In genomic region chr19:52221031-52221430, GRCh38 we compare ENCODE assay signal across 24 cellular contexts.
"Had no signal": no experiment of that assay in that cellular context is flagged by ENCODE, and none has a peak within 500 bp of the region (broad histone marks: within the 10 kb centered on the region; RNA-seq: fewer than 3 reads in every experiment).

No MANE protein-coding gene starts in this region.

- H3K9me3 Mint-ChIP-seq: activated B cell treated with CpG ODN at 0.5 μM for 24 hours; activated naive CD4-positive, alpha-beta T cell treated with anti-CD3 and anti-CD28 coated beads for 36 hours; activated T-cell treated with anti-CD3 and anti-CD28 coated beads, Interleukin-2, amount 50 U/mL, for 4 hours; brain; T-helper 1 cell treated with Interleukin-12 subunit alpha and Interleukin-12 subunit beta and Interleukin-4 antibody, amounts not matched to agents 30 μg/mL and 1 μg/mL, for 36 hours had no signal

- H3K9me3 ChIP-seq: Peyer's patch had no signal

- H3K4me1 Mint-ChIP-seq: brain had no signal

- H3K27ac Mint-ChIP-seq: activated B cell treated with CpG ODN at 0.5 μM for 24 hours; activated CD8-positive, alpha-beta T cell treated with anti-CD3 and anti-CD28 coated beads, Interleukin-2, amount 10 ng/mL, durations not matched to agents 7 days and 5 days; activated naive CD4-positive, alpha-beta T cell treated with anti-CD3 and anti-CD28 coated beads for 36 hours; activated naive CD8-positive, alpha-beta T cell; T-helper 1 cell treated with Interleukin-12 subunit alpha and Interleukin-12 subunit beta and Interleukin-4 antibody, amounts not matched to agents 30 μg/mL and 1 μg/mL, for 36 hours had no signal

- DNase-seq: activated B cell treated with CpG ODN at 0.5 μM for 24 hours; activated CD4-positive, alpha-beta T cell treated with anti-CD3 and anti-CD28 coated beads for 1 hour; activated CD4-positive, alpha-beta T cell treated with anti-CD3 and anti-CD28 coated beads, Interleukin-2, amount 50 U/mL, for 1 hour; activated CD8-positive, alpha-beta memory T cell treated with anti-CD3 and anti-CD28 coated beads, Interleukin-2, amount 50 U/mL, for 48 hours; activated CD8-positive, alpha-beta T cell treated with anti-CD3 and anti-CD28 coated beads, Interleukin-2, amount 10 ng/mL, durations not matched to agents 7 days and 5 days; activated gamma-delta T cell; activated naive CD4-positive, alpha-beta T cell treated with anti-CD3 and anti-CD28 coated beads for 36 hours; activated T-cell treated with anti-CD3 and anti-CD28 coated beads, Interleukin-2, amount 50 U/mL, for 4 hours; amygdala; KG1; NCI-H1048; NCI-H146; NCI-H187 treated with DMSO at 0.1 percent for 48 hours; NCI-H2081 treated with DMSO at 0.1 percent for 48 hours; NCI-H446; NCI-H524; Peyer's patch; SHP77 treated with DMSO at 0.1 percent for 48 hours; T1000 had no signal

- H3K4me3 ChIP-seq: Peyer's patch had no signal

- H3K4me1 ChIP-seq: Peyer's patch had no signal

- H3K27me3 Mint-ChIP-seq: activated B cell treated with CpG ODN at 0.5 μM for 24 hours; activated naive CD8-positive, alpha-beta T cell; brain had no signal

- H3K27me3 ChIP-seq: Peyer's patch had no signal

- H3K4me3 Mint-ChIP-seq: activated B cell treated with CpG ODN at 0.5 μM for 24 hours; activated CD8-positive, alpha-beta T cell treated with anti-CD3 and anti-CD28 coated beads, Interleukin-2, amount 10 ng/mL, durations not matched to agents 7 days and 5 days; activated naive CD4-positive, alpha-beta T cell treated with anti-CD3 and anti-CD28 coated beads for 36 hours; activated naive CD8-positive, alpha-beta T cell; activated T-cell treated with anti-CD3 and anti-CD28 coated beads, Interleukin-2, amount 50 U/mL, for 4 hours; brain; T-helper 1 cell treated with Interleukin-12 subunit alpha and Interleukin-12 subunit beta and Interleukin-4 antibody, amounts not matched to agents 30 μg/mL and 1 μg/mL, for 36 hours had no signal

- H3K27ac ChIP-seq: Peyer's patch had no signal

- FAIRE-seq: astrocyte, TTC549 had no signal

- ATAC-seq: activated CD8-positive, alpha-beta T cell treated with anti-CD3 and anti-CD28 coated beads, Interleukin-2, amount 10 ng/mL, durations not matched to agents 7 days and 5 days; activated T-cell treated with anti-CD3 and anti-CD28 coated beads, Interleukin-2, amount 50 U/mL, for 4 hours had no signal
